In genomic region chr16:75570351-75571104, GRCh38 we compare ENCODE assay signal across 13 cellular contexts.
DNase-seq lines count a peak whose midpoint lies in the region; ATAC-seq lines count a peak whose summit lies in the region.
"Had no signal": no experiment of that assay in that cellular context is flagged by ENCODE, and none has a peak within 500 bp of the region (broad histone marks: within the 10 kb centered on the region; RNA-seq: fewer than 3 reads in every experiment).

No MANE protein-coding gene starts in this region.

- H3K27ac Mint-ChIP-seq in stimulated activated naive CD8-positive, alpha-beta T cell treated with anti-CD3 and anti-CD28 coated beads, Interleukin-15, Interleukin-2, amounts not matched to agents 100 ng/mL and 50 ng/mL, for 24 hours, result peak overlapping the region; percentile 63

- H3K9me3 Mint-ChIP-seq in stimulated activated naive CD8-positive, alpha-beta T cell treated with anti-CD3 and anti-CD28 coated beads, Interleukin-15, Interleukin-2, amounts not matched to agents 100 ng/mL and 50 ng/mL, for 24 hours, result no peaks in the 10 kb centered on the region
- H3K9me3 Mint-ChIP-seq: activated CD8-positive, alpha-beta T cell treated with anti-CD3 and anti-CD28 coated beads for 36 hours had no signal

- no peak for ATAC-seq in stimulated activated naive CD8-positive, alpha-beta T cell treated with anti-CD3 and anti-CD28 coated beads, Interleukin-15, Interleukin-2, amounts not matched to agents 100 U/mL and 50 U/mL, for 24 hours
- ATAC-seq in HG03469 (IDR thresholded peaks at IDR 0.05; ENCODE audit: unreplicated experiment), result no peak
- no peak for ATAC-seq in HG02973 (IDR thresholded peaks at IDR 0.05; ENCODE audit: unreplicated experiment)
- no peak for ATAC-seq in GM21529 (IDR thresholded peaks at IDR 0.05; ENCODE audit: unreplicated experiment)
- ATAC-seq: activated CD8-positive, alpha-beta T cell treated with anti-CD3 and anti-CD28 coated beads for 36 hours had no signal

- peaks cover 34% of the 10 kb centered on the region for H3K36me3 Mint-ChIP-seq in stimulated activated naive CD8-positive, alpha-beta T cell treated with anti-CD3 and anti-CD28 coated beads, Interleukin-15, Interleukin-2, amounts not matched to agents 100 ng/mL and 50 ng/mL, for 24 hours (ENCODE audit: low read depth)

- DNase-seq in stimulated activated naive CD8-positive, alpha-beta T cell treated with anti-CD3 and anti-CD28 coated beads, Interleukin-15, Interleukin-2, amounts not matched to agents 100 U/mL and 50 U/mL, for 24 hours, result no peak
- peak; percentile 14 for DNase-seq in NOMO-1 treated with dmso at 0.1 percent for 144 hours (lab: John Stamatoyannopoulos, UW; ENCODE audit: unreplicated experiment)
- peak; percentile 52 for DNase-seq in left kidney (ENCODE audit: low read depth, low spot score)
- no peak for DNase-seq in activated CD4-positive, alpha-beta T cell treated with anti-CD3 and anti-CD28 coated beads for 4 hours
- DNase-seq: activated CD8-positive, alpha-beta T cell treated with anti-CD3 and anti-CD28 coated beads for 36 hours; activated gamma-delta T cell; NCI-H1105; NCI-H2227 treated with DMSO at 0.1 percent for 48 hours; small intestine had no signal

- H3K4me1 Mint-ChIP-seq in stimulated activated naive CD8-positive, alpha-beta T cell treated with anti-CD3 and anti-CD28 coated beads, Interleukin-15, Interleukin-2, amounts not matched to agents 100 ng/mL and 50 ng/mL, for 24 hours (ENCODE audit: low read depth), result peaks cover 48% of the 10 kb centered on the region

- no peak overlapping the region for H3K4me3 Mint-ChIP-seq in stimulated activated naive CD8-positive, alpha-beta T cell treated with anti-CD3 and anti-CD28 coated beads, Interleukin-15, Interleukin-2, amounts not matched to agents 100 ng/mL and 50 ng/mL, for 24 hours
- H3K4me3 Mint-ChIP-seq: activated CD8-positive, alpha-beta T cell treated with anti-CD3 and anti-CD28 coated beads for 36 hours had no signal

- no peaks in the 10 kb centered on the region for H3K27me3 Mint-ChIP-seq in stimulated activated naive CD8-positive, alpha-beta T cell treated with anti-CD3 and anti-CD28 coated beads, Interleukin-15, Interleukin-2, amounts not matched to agents 100 ng/mL and 50 ng/mL, for 24 hours
- H3K27me3 Mint-ChIP-seq: activated CD8-positive, alpha-beta T cell treated with anti-CD3 and anti-CD28 coated beads for 36 hours had no signal

Comparison
In these comparisons a context has a peak if more than half of its experiments do, and no peak if none do; other contexts are left out.
1. DNase-seq: peak in NOMO-1 treated with dmso at 0.1 percent for 144 hours (single experiment) and left kidney (single experiment); none in stimulated activated naive CD8-positive, alpha-beta T cell treated with anti-CD3 and anti-CD28 coated beads, Interleukin-15, Interleukin-2, amounts not matched to agents 100 U/mL and 50 U/mL, for 24 hours (single experiment) and activated CD4-positive, alpha-beta T cell treated with anti-CD3 and anti-CD28 coated beads for 4 hours (0 of 2).